Comparison of ENCODE assay signal across 16 cellular contexts in genomic region chr10:82622478-82622877, GRCh38.
DNase-seq lines count a peak whose midpoint lies in the region; ATAC-seq and TF ChIP-seq lines count a peak whose summit lies in the region.
"Had no signal": no experiment of that assay in that cellular context is flagged by ENCODE, and none has a peak within 500 bp of the region (broad histone marks: within the 10 kb centered on the region; RNA-seq: fewer than 3 reads in every experiment).

No MANE protein-coding gene starts in this region.

- intact Hi-C loops in Right ventricle myocardium inferior (cut with DNase I) (no loop called here), heart left ventricle (cut with DNase I) (no loop called here), left ventricle myocardium superior (cut with micrococcal nuclease) (no loop called here), cardiac septum (cut with DNase I) (no loop called here)

- peaks cover 0 to 3% (median 0%) of the 10 kb centered on the region in 12 donors for H3K4me1 ChIP-seq in heart left ventricle
- H3K4me1 ChIP-seq: A549, Caco-2 had no signal

- no peaks in the 10 kb centered on the region for H3K36me3 ChIP-seq in heart left ventricle

- no peak overlapping the region for H3K4me3 ChIP-seq in heart left ventricle
- H3K4me3 ChIP-seq: A549; BLaER1 treated with 17β-estradiol and CSF1 and Interleukin-3, amounts not matched to agents 10 nM and 100 nM had no signal

- no peak overlapping the region for H3K27ac ChIP-seq in heart left ventricle
- H3K27ac ChIP-seq: 22Rv1; A549; BLaER1 treated with 17β-estradiol and CSF1 and Interleukin-3, amounts not matched to agents 10 nM and 100 nM; C4-2B had no signal

- no peaks in the 10 kb centered on the region for H3K27me3 ChIP-seq in heart left ventricle
- H3K27me3 ChIP-seq: BLaER1 treated with 17β-estradiol and CSF1 and Interleukin-3, amounts not matched to agents 10 nM and 100 nM had no signal

- DNase-seq in Right ventricle myocardium inferior (ENCODE audit: missing footprints) (no peak), heart left ventricle (no peak), left ventricle myocardium superior (no peak), cardiac septum (ENCODE audit: low spot score) (no peak)
- DNase-seq: AML-193; Caco-2; Calu3; CD4-positive, alpha-beta T cell; CD8-positive, alpha-beta T cell; DMS79 treated with DMSO at 0.1 percent for 48 hours; GF-D8 had no signal

- WGBS in heart left ventricle, 4 donors: 81 to 87% (median 84%) methylated on average over 5 of the region's 5 CpGs

- TF ChIP-seq POLR2A in heart left ventricle (IDR thresholded peaks at IDR 0.05): no peak

- no peak for TF ChIP-seq CTCF in heart left ventricle (IDR thresholded peaks at IDR 0.05)

- ATAC-seq in Right ventricle myocardium inferior (peak; percentile 70), heart left ventricle (no peak), left ventricle myocardium superior (peak; percentile 70), GM18511 (IDR thresholded peaks at IDR 0.05; ENCODE audit: unreplicated experiment) (no peak)
- ATAC-seq: A549; CD8-positive, alpha-beta T cell had no signal

- H3K9me3 ChIP-seq in heart left ventricle: no peaks in the 10 kb centered on the region
- H3K9me3 ChIP-seq: A549, Caco-2 had no signal

Comparison
In these comparisons a context has a peak if more than half of its experiments do, and no peak if none do; other contexts are left out.
1. ATAC-seq: peak in Right ventricle myocardium inferior (single experiment) and left ventricle myocardium superior (single experiment); none in heart left ventricle (0 of 4) and GM18511 (single experiment).